In genomic region chr6:710601-711571, GRCh38 we compare ENCODE assay signal across 8 cellular contexts. TPM values are rescaled to one million over a fixed set of nuclear protein-coding genes. Genes with fewer than 3 reads are reported as not detected.
DNase-seq lines count a peak whose midpoint lies in the region; ATAC-seq and TF ChIP-seq lines count a peak whose summit lies in the region.

No MANE protein-coding gene starts in this region.

- in situ Hi-C loops in SK-MEL-5 (cut with HindIII; ENCODE audit: low pct_unique_long_range_greater_than_20kb, low sequenced_read_pairs): no loop called here

- no peak for TF ChIP-seq CTCF in BJ (IDR thresholded peaks at IDR 0.05; ENCODE audit: insufficient read depth, low read depth, low read length)
- TF ChIP-seq CTCF in psoas muscle (IDR thresholded peaks at IDR 0.05): no peak

- H3K9me3 ChIP-seq in psoas muscle (no peaks in the 10 kb centered on the region), aorta (ENCODE audit: control insufficient read depth, low read length) (no peaks in the 10 kb centered on the region)

- H3K4me3 ChIP-seq in BJ (ENCODE audit: low read depth, low read length): peak overlapping the region; percentile 46
- H3K4me3 ChIP-seq in psoas muscle: peak overlapping the region; percentile 74
- peak overlapping the region; percentile 9 to 27 for H3K4me3 ChIP-seq in aorta (ENCODE audit: low read length in 2 of 2)

- H3K27ac ChIP-seq in psoas muscle: peak overlapping the region; percentile 73
- H3K27ac ChIP-seq in aorta (ENCODE audit: low read depth in 1 of 2, low read length in 2 of 2): no peak overlapping the region

- intact Hi-C loops in left ventricle myocardium superior (cut with micrococcal nuclease) (no loop called here), psoas muscle (cut with DNase I) (no loop called here), aorta (cut with DNase I) (no loop called here)

- 2 to 5% (median 2%) methylated on average over 54 to 55 of the region's 55 CpGs for WGBS in psoas muscle, 3 donors
- 6 to 7% methylated on average over 54 to 55 of the region's 55 CpGs for WGBS in aorta, 2 donors

- ATAC-seq in HG03354 (IDR thresholded peaks at IDR 0.05; ENCODE audit: poor library complexity, severe bottlenecking, unreplicated experiment) (peak; percentile 87), left ventricle myocardium superior (peak; percentile 95), psoas muscle (peak; percentile 49 to 88 (median 79)), aorta (ENCODE audit: low FRiP score) (peak; percentile 83)

- no peak for DNase-seq in BJ (ENCODE audit: low read depth)
- peak; percentile 46 for DNase-seq in SK-MEL-5 (ENCODE audit: low read depth, low spot score)
- peak; percentile 19 for DNase-seq in amniotic stem cell (lab: John Stamatoyannopoulos, UW)
- peak; percentile 77 for DNase-seq in left ventricle myocardium superior
- DNase-seq in psoas muscle: peak; percentile 48 to 71
- peak; percentile 67 to 86 for DNase-seq in aorta

- H3K4me1 ChIP-seq in psoas muscle (peaks cover 7% of the 10 kb centered on the region), aorta (ENCODE audit: control insufficient read depth in 1 of 2, insufficient read depth in 2 of 2, low read length in 2 of 2) (no peaks in the 10 kb centered on the region)

- TF ChIP-seq POLR2A in GM19099 (IDR thresholded peaks at IDR 0.05; ENCODE audit: extremely low read depth, insufficient read length, low read depth): peak; percentile 54

- H3K27me3 ChIP-seq in BJ (ENCODE audit: control insufficient read depth, insufficient read depth, low read length) (no peaks in the 10 kb centered on the region), psoas muscle (ENCODE audit: insufficient read depth in 3 of 3, low read length in 2 of 3) (peaks cover 0 to 20% (median 3%) of the 10 kb centered on the region in 3 donors), aorta (ENCODE audit: control insufficient read depth in 1 of 2, insufficient read depth in 2 of 2, low read length in 1 of 2) (no peaks in the 10 kb centered on the region)

- CTCF ChIA-PET in BJ (lab: Yijun Ruan, JAX): interaction anchor here (1.0 to 1.8 kb wide), 4 partner anchors 8 to 842 kb away, joined by 3 to 19 read pairs (median 4); no protein-coding TSS in a partner anchor

- no peaks in the 10 kb centered on the region for H3K36me3 ChIP-seq in BJ (ENCODE audit: control insufficient read depth, insufficient read depth, low read length)
- H3K36me3 ChIP-seq in psoas muscle (ENCODE audit: insufficient read depth in 1 of 2, low read depth in 1 of 2): no peaks in the 10 kb centered on the region
- no peaks in the 10 kb centered on the region for H3K36me3 ChIP-seq in aorta (ENCODE audit: control insufficient read depth in 1 of 2, insufficient read depth in 2 of 2, low read length in 1 of 2)

- POLR2A ChIA-PET in BJ (lab: Charles Lee): no interaction called here

RNA-seq across cellular contexts. Expression of gene EXOC2, which starts 17.9 kb away (rescaled TPM):
- polyA plus RNA-seq in BJ (2011; rRNA removed) (16.0 and 23.5 TPM in 2 replicates), psoas muscle (1 to 10 TPM; 5.7 to 8.0 (median 6.0) TPM), aorta (1 to 10 TPM; 3.4 to 5.4 TPM)
- polyA minus RNA-seq in BJ (2011; rRNA and poly(A)+ RNA removed): 21.2 and 33.6 TPM in 2 replicates
- total RNA-seq in SK-MEL-5 (2014; rRNA removed; shearing (Covaris generic)): 67.3 and 69.1 TPM in 2 replicates
- 27.9 and 47.1 TPM in 2 replicates for polyA plus RNA-seq in SK-MEL-5 (2015; cell fraction: cytosol; rRNA removed)
- 24.1 and 37.4 TPM in 2 replicates for polyA plus RNA-seq in SK-MEL-5 (2015; cell fraction: nucleus; rRNA removed)
- total RNA-seq in left ventricle myocardium superior (12.7 TPM), psoas muscle (10 to 100 TPM in 2 of 4 donors, 1 to 10 TPM in 2; 7.0 to 15.9 (median 11.3) TPM), aorta (10 to 100 TPM; 18.0 to 22.8 TPM)

RNA-seq across cellular contexts. Expression of gene HUS1B, which starts 54.0 kb away (rescaled TPM):
- 0.10 and 0.12 TPM in 2 replicates for polyA plus RNA-seq in BJ (2011; rRNA removed)
- 0.36 TPM in 1 of 2 replicates, not detected in the other for polyA minus RNA-seq in BJ (2011; rRNA and poly(A)+ RNA removed)
- total RNA-seq in SK-MEL-5 (2014; rRNA removed; shearing (Covaris generic)): 0.16 and 0.56 TPM in 2 replicates
- polyA plus RNA-seq in SK-MEL-5 (2015; cell fraction: cytosol; rRNA removed): 0.79 TPM in 1 of 2 replicates, not detected in the other
- 6.3 TPM in 1 of 2 replicates, not detected in the other for polyA plus RNA-seq in SK-MEL-5 (2015; cell fraction: nucleus; rRNA removed)
- total RNA-seq in left ventricle myocardium superior: not detected
- under 1 TPM in 2 of 4 donors, not detected in 2; 0.21 to 0.22 TPM for total RNA-seq in psoas muscle
- under 1 TPM in 2 of 3 donors, not detected in 1; 0.38 to 0.49 TPM for polyA plus RNA-seq in psoas muscle
- total RNA-seq in aorta: 1 to 10 TPM; 1.4 to 2.4 TPM
- polyA plus RNA-seq in aorta: under 1 TPM in 1 of 2 donors, not detected in 1; 0.38 TPM

Comparison
In these comparisons a context has a peak if more than half of its experiments do, and no peak if none do; other contexts are left out.
1. H3K4me3 ChIP-seq: peak in every context shown above with its lines; median percentile 74 in psoas muscle; 46 in BJ; 18 in aorta.